Comparison of ENCODE assay signal across 23 cellular contexts in the genomic region with DNA sequence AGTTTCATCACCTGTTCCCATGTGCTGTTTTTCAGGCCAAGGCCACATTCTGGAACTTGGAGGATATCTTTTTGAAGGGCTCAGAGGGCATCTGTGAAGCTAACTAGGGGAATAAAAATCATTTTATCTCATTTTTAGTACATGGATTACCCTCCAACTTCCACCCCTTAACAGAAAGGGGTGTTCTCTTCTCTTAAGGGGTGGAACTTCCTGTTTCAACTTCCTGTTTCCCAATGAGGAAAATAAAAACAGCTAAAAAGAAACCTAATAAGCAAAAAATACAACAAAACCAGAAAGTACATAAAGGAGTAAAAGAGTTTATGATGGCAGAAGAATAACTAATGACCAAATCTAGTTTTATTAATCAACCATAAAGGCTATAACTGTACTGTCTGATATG. TPM values are rescaled to one million over a fixed set of nuclear protein-coding genes. Genes with fewer than 3 reads are reported as not detected.
DNase-seq lines count a peak whose midpoint lies in the region; ATAC-seq and TF ChIP-seq lines count a peak whose summit lies in the region.
"Had no signal": no experiment of that assay in that cellular context is flagged by ENCODE, and none has a peak within 500 bp of the region (broad histone marks: within the 10 kb centered on the region; RNA-seq: fewer than 3 reads in every experiment).

No MANE protein-coding gene starts in this region.

- TF ChIP-seq POLR2A in NB4 (IDR thresholded peaks at IDR 0.05; ENCODE audit: extremely low read depth, insufficient read length) (no peak), spleen (IDR thresholded peaks at IDR 0.05) (no peak)

- no peak for ATAC-seq in HG02970 (IDR thresholded peaks at IDR 0.05; ENCODE audit: low FRiP score, unreplicated experiment)
- ATAC-seq: CD8-positive, alpha-beta T cell; T-cell had no signal

- H3K27ac ChIP-seq in spleen: peak overlapping the region in 2 of 8 donors; percentile 18 to 48

- H3K4me3 ChIP-seq in NB4 (ENCODE audit: low read depth, low read length) (no peak overlapping the region), spleen (no peak overlapping the region)

- no peaks in the 10 kb centered on the region for H3K4me1 ChIP-seq in spleen
- H3K4me1 ChIP-seq: BE2C had no signal

- no peak for TF ChIP-seq CTCF in NB4 (IDR thresholded peaks at IDR 0.05; ENCODE audit: low read depth, low read length)
- no peak for TF ChIP-seq CTCF in spleen (IDR thresholded peaks at IDR 0.05 in 8 of 11, conservative IDR thresholded peaks at IDR 0.05 in 3 of 11)

- intact Hi-C loops in spleen (cut with DNase I; ENCODE audit: low total_unique reads): no loop called here

- H3K27me3 ChIP-seq in spleen (replicated peaks in 1 of 7): peaks cover 0 to 4% (median 0%) of the 10 kb centered on the region in 7 donors
- H3K27me3 ChIP-seq: BE2C had no signal

- H3K9me3 ChIP-seq in spleen: no peaks in the 10 kb centered on the region
- H3K9me3 ChIP-seq: BE2C had no signal

- H3K36me3 ChIP-seq in spleen: no peaks in the 10 kb centered on the region
- H3K36me3 ChIP-seq: BE2C had no signal

- DNase-seq in SKM-1 treated with dmso at 0.1 percent for 144 hours (lab: John Stamatoyannopoulos, UW; ENCODE audit: unreplicated experiment) (peak; percentile 30), SKM-1 (lab: John Stamatoyannopoulos, UW; ENCODE audit: unreplicated experiment) (no peak), NB4 (ENCODE audit: low read depth) (peak; percentile 16), OCI-M1 (lab: John Stamatoyannopoulos, UW) (peak; percentile 6), cortex of kidney (lab: John Stamatoyannopoulos, UW) (no peak), spleen (no peak), H4 (ENCODE audit: low spot score) (no peak)
- DNase-seq: 8988T; BE2C; CD8-positive, alpha-beta T cell; DMS53; H7; Kasumi-1; MM.1S; NCI-H1417; NCI-H187; NCI-H2107; NCI-H510A; NCI-H748 treated with DMSO at 0.1 percent for 48 hours; Right ventricle myocardium superior; T-cell had no signal

RNA-seq across cellular contexts. Expression of gene SLC22A15, which starts 24.8 kb away (rescaled TPM):
- 10 to 100 TPM in 6 of 7 donors, 1 to 10 TPM in 1; 8.3 to 24.8 (median 12.9) TPM for total RNA-seq in spleen
- 1 to 10 TPM; 1.2 to 2.6 (median 2.3) TPM for polyA plus RNA-seq in spleen
- 0.60 and 1.1 TPM in 2 replicates for total RNA-seq in H4 (2014; rRNA removed; shearing (Covaris generic))
- polyA plus RNA-seq: AG04450 had no signal

Comparison
In these comparisons a context has a peak if more than half of its experiments do, and no peak if none do; other contexts are left out.
1. DNase-seq: peak in SKM-1 treated with dmso at 0.1 percent for 144 hours (single experiment), NB4 (single experiment) and OCI-M1 (single experiment); none in SKM-1 (single experiment), cortex of kidney (single experiment), spleen (single experiment) and H4 (single experiment).